ENCODE assay signal across 10 cellular contexts in genomic region chr10:20100157-20100556, GRCh38.
DNase-seq lines count a peak whose midpoint lies in the region; ATAC-seq, FAIRE-seq and TF ChIP-seq lines count a peak whose summit lies in the region.
"Had no signal": no experiment of that assay in that cellular context is flagged by ENCODE, and none has a peak within 500 bp of the region (broad histone marks: within the 10 kb centered on the region; RNA-seq: fewer than 3 reads in every experiment).

No MANE protein-coding gene starts in this region.

- no peak for DNase-seq in CD14-positive monocyte (ENCODE audit: low spot score)
- DNase-seq in GM12878 (ENCODE audit: low read depth, low spot score): no peak
- DNase-seq in heart left ventricle: no peak
- DNase-seq in naive thymus-derived CD4-positive, alpha-beta T cell: no peak
- no peak for DNase-seq in GM12891 (ENCODE audit: insufficient read length, low spot score)
- no peak for DNase-seq in stimulated activated naive CD8-positive, alpha-beta T cell treated with anti-CD3 and anti-CD28 coated beads, Interleukin-15, amount 100 ng/mL, for 72 hours
- DNase-seq: GF-D8 had no signal

- TF ChIP-seq EP300 in GM12878 (IDR thresholded peaks at IDR 0.05; ENCODE audit: borderline replicate concordance in 1 of 2, control insufficient read depth in 1 of 2, low read depth in 2 of 2, low read length in 2 of 2): no peak

- H3K4me3 Mint-ChIP-seq in CD14-positive monocyte: no peak overlapping the region
- no peak overlapping the region for H3K4me3 Mint-ChIP-seq in naive thymus-derived CD4-positive, alpha-beta T cell
- no peak overlapping the region for H3K4me3 Mint-ChIP-seq in stimulated activated naive CD8-positive, alpha-beta T cell treated with anti-CD3 and anti-CD28 coated beads, Interleukin-15, amount 100 ng/mL, for 72 hours

- H3K27me3 Mint-ChIP-seq in CD14-positive monocyte (ENCODE audit: low read depth in 3 of 3): peaks cover 0 to 3% (median 0%) of the 10 kb centered on the region in 3 donors
- H3K27me3 Mint-ChIP-seq in naive thymus-derived CD4-positive, alpha-beta T cell: no peaks in the 10 kb centered on the region
- H3K27me3 Mint-ChIP-seq in stimulated activated naive CD8-positive, alpha-beta T cell treated with anti-CD3 and anti-CD28 coated beads, Interleukin-15, amount 100 ng/mL, for 72 hours: no peaks in the 10 kb centered on the region

- H3K9me3 ChIP-seq in GM12878 (replicated peaks; ENCODE audit: control insufficient read depth, insufficient read depth, low read length) (no peaks in the 10 kb centered on the region; the same call in 2 of the 3 replicates), heart left ventricle (no peaks in the 10 kb centered on the region)
- no peaks in the 10 kb centered on the region for H3K9me3 ChIP-seq in naive thymus-derived CD4-positive, alpha-beta T cell (ENCODE audit: control insufficient read depth in 2 of 3, low read length in 3 of 3)

- TF ChIP-seq RAD21 in GM12878 (IDR thresholded peaks at IDR 0.05; ENCODE audit: insufficient read depth, low read depth, low read length): no peak

- H3K79me2 ChIP-seq in GM12878 (ENCODE audit: control insufficient read depth, insufficient read depth, low read length): no peaks in the 10 kb centered on the region

- FAIRE-seq in GM12878 (lab: Jason Lieb, UNC) (no peak), GM12891 (lab: Jason Lieb, UNC) (no peak)

- 0% methylated on average over 2 of the region's 2 CpGs for WGBS in GM12878 (ENCODE audit: insufficient coverage, insufficient replicate concordance, low lambda C conversion rate, missing lambda C conversion rate)
- 14 to 31% (median 21%) methylated on average over 2 of the region's 2 CpGs for WGBS in heart left ventricle, 4 donors

- H3K27me3 ChIP-seq in GM12878 (replicated peaks in 1 of 2; ENCODE audit: control insufficient read depth in 2 of 2, insufficient read depth in 2 of 2, low read length in 1 of 2) (no peaks in the 10 kb centered on the region), heart left ventricle (no peaks in the 10 kb centered on the region)
- no peaks in the 10 kb centered on the region for H3K27me3 ChIP-seq in naive thymus-derived CD4-positive, alpha-beta T cell (ENCODE audit: control insufficient read depth in 2 of 2, insufficient read depth in 2 of 2, low read length in 2 of 2)

- H3K4me1 Mint-ChIP-seq in CD14-positive monocyte: peaks cover 8% of the 10 kb centered on the region
- H3K4me1 Mint-ChIP-seq in naive thymus-derived CD4-positive, alpha-beta T cell: no peaks in the 10 kb centered on the region
- no peaks in the 10 kb centered on the region for H3K4me1 Mint-ChIP-seq in stimulated activated naive CD8-positive, alpha-beta T cell treated with anti-CD3 and anti-CD28 coated beads, Interleukin-15, amount 100 ng/mL, for 72 hours

- no peak overlapping the region for H3K4me2 ChIP-seq in GM12878 (ENCODE audit: control insufficient read depth, insufficient read depth)

- H3K4me1 ChIP-seq in GM12878 (ENCODE audit: control insufficient read depth, insufficient read depth, low read length): no peaks in the 10 kb centered on the region
- peaks cover 0 to 34% (median 13%) of the 10 kb centered on the region in 12 donors for H3K4me1 ChIP-seq in heart left ventricle
- no peaks in the 10 kb centered on the region for H3K4me1 ChIP-seq in naive thymus-derived CD4-positive, alpha-beta T cell (ENCODE audit: control insufficient read depth in 2 of 2, insufficient read depth in 2 of 2, low read length in 2 of 2)

- no peak overlapping the region for H2AFZ ChIP-seq in GM12878 (ENCODE audit: control insufficient read depth, low read depth, low read length)

- SMC1A ChIA-PET in GM12878 (lab: Charles Lee; ENCODE audit: uncharacterized antibody, unreplicated experiment): no interaction called here

- H3K36me3 Mint-ChIP-seq in CD14-positive monocyte: peaks cover 13 to 25% of the 10 kb centered on the region in 2 donors
- H3K36me3 Mint-ChIP-seq in naive thymus-derived CD4-positive, alpha-beta T cell: no peaks in the 10 kb centered on the region

- peak overlapping the region; percentile 6 to 89 (median 69) for H3K27ac Mint-ChIP-seq in CD14-positive monocyte
- no peak overlapping the region for H3K27ac Mint-ChIP-seq in naive thymus-derived CD4-positive, alpha-beta T cell
- H3K27ac Mint-ChIP-seq in stimulated activated naive CD8-positive, alpha-beta T cell treated with anti-CD3 and anti-CD28 coated beads, Interleukin-15, amount 100 ng/mL, for 72 hours: no peak overlapping the region

- H4K20me1 ChIP-seq in GM12878 (ENCODE audit: control insufficient read depth, insufficient read depth): no peaks in the 10 kb centered on the region

- ATAC-seq in GM12878 (no peak), heart left ventricle (peak; percentile 52 to 90 (median 61)), HG02970 (IDR thresholded peaks at IDR 0.05; ENCODE audit: low FRiP score, unreplicated experiment) (no peak), HG03159 (IDR thresholded peaks at IDR 0.05; ENCODE audit: unreplicated experiment) (no peak)
- peak; percentile 31 for ATAC-seq in naive thymus-derived CD4-positive, alpha-beta T cell
- ATAC-seq in stimulated activated naive CD8-positive, alpha-beta T cell treated with anti-CD3 and anti-CD28 coated beads, Interleukin-15, amount 100 ng/mL, for 72 hours: no peak

- CTCF ChIA-PET in GM12878 (lab: Yijun Ruan, JAX): no interaction called here
- CTCF ChIA-PET in naive thymus-derived CD4-positive, alpha-beta T cell (lab: Charles Lee): no interaction called here

- POLR2A ChIA-PET in GM12878 (lab: Charles Lee): no interaction called here
- POLR2A ChIA-PET in naive thymus-derived CD4-positive, alpha-beta T cell (lab: Charles Lee): no interaction called here

- BruUV-seq in GM12878 (replicated peaks; lab: Mats Ljungman, UMichigan): no TSS peak

- H3K27ac ChIP-seq in GM12878 (ENCODE audit: control insufficient read depth, insufficient read depth): no peak overlapping the region
- peak overlapping the region in 11 of 12 donors; percentile 6 to 78 (median 59) for H3K27ac ChIP-seq in heart left ventricle
- H3K27ac ChIP-seq in naive thymus-derived CD4-positive, alpha-beta T cell (ENCODE audit: low read depth, low read length): no peak overlapping the region

- H3K36me3 ChIP-seq in GM12878 (ENCODE audit: control insufficient read depth in 2 of 2, insufficient read depth in 2 of 2, low read length in 1 of 2): no peaks in the 10 kb centered on the region
- no peaks in the 10 kb centered on the region for H3K36me3 ChIP-seq in heart left ventricle
- no peaks in the 10 kb centered on the region for H3K36me3 ChIP-seq in naive thymus-derived CD4-positive, alpha-beta T cell (ENCODE audit: control insufficient read depth in 2 of 3, insufficient read depth in 3 of 3, low read length in 3 of 3)

- intact Hi-C loops in CD14-positive monocyte (cut with micrococcal nuclease) (no loop called here), GM12878 (cut with micrococcal nuclease; ENCODE audit: unreplicated experiment) (no loop called here), heart left ventricle (cut with DNase I) (no loop called here)
- intact Hi-C loops in naive thymus-derived CD4-positive, alpha-beta T cell (cut with micrococcal nuclease): no loop called here

- peaks cover 0 to 5% (median 2%) of the 10 kb centered on the region in 7 donors for H3K9me3 Mint-ChIP-seq in CD14-positive monocyte
- H3K9me3 Mint-ChIP-seq in naive thymus-derived CD4-positive, alpha-beta T cell: peaks cover 0 to 7% (median 2%) of the 10 kb centered on the region in 11 donors
- peaks cover 8 to 11% of the 10 kb centered on the region in 2 donors for H3K9me3 Mint-ChIP-seq in stimulated activated naive CD8-positive, alpha-beta T cell treated with anti-CD3 and anti-CD28 coated beads, Interleukin-15, amount 100 ng/mL, for 72 hours

- no peak overlapping the region for H3K4me3 ChIP-seq in GM12878
- peak overlapping the region in 5 of 12 donors; percentile 16 to 28 (median 18) for H3K4me3 ChIP-seq in heart left ventricle
- H3K4me3 ChIP-seq in naive thymus-derived CD4-positive, alpha-beta T cell (ENCODE audit: low read length): no peak overlapping the region
- H3K4me3 ChIP-seq: skin epidermis had no signal

- RAD21 ChIA-PET in GM12878 (lab: Charles Lee; ENCODE audit: unreplicated experiment): no interaction called here

- TF ChIP-seq CTCF in CD14-positive monocyte (IDR thresholded peaks at IDR 0.05) (no peak), GM12878 (IDR thresholded peaks at IDR 0.05 in 2 of 3, conservative IDR thresholded peaks at IDR 0.05 in 1 of 3; ENCODE audit: control insufficient read depth in 2 of 3, extremely low read depth in 1 of 3, insufficient read depth in 1 of 3, low read depth in 3 of 3, low read length in 3 of 3) (no peak), heart left ventricle (IDR thresholded peaks at IDR 0.05) (no peak)

- in situ Hi-C loops in GM12878 (cut with MboI): no loop called here

- H3K9ac ChIP-seq in GM12878 (ENCODE audit: control insufficient read depth, insufficient read depth, low read length): no peak overlapping the region

- TF ChIP-seq POLR2A in GM12878 (IDR thresholded peaks at IDR 0.05; ENCODE audit: low read depth, low read length) (no peak), heart left ventricle (IDR thresholded peaks at IDR 0.05) (no peak), GM12891 (IDR thresholded peaks at IDR 0.05; ENCODE audit: low read depth, low read length) (no peak)

TF ChIP-seq in GM12878, 131 proteins besides CTCF, POLR2A, EP300 and RAD21:
- TF ChIP-seq CBX3 (IDR thresholded peaks at IDR 0.05; ENCODE audit: borderline replicate concordance, low read depth) (no peak), BMI1 (IDR thresholded peaks at IDR 0.05; ENCODE audit: borderline replicate concordance) (peak; percentile 54; the same call in 1 of the 2 replicates), ZNF622 (IDR thresholded peaks at IDR 0.05) (no peak)

TF ChIP-seq in GM12891, 5 proteins besides CTCF, POLR2A, EP300 and RAD21:
- no peak for TF ChIP-seq SPI1 (IDR thresholded peaks at IDR 0.05; ENCODE audit: low read depth, low read length)
- no peak for TF ChIP-seq TAF1 (IDR thresholded peaks at IDR 0.05; ENCODE audit: low read depth, low read length)
- no peak for TF ChIP-seq PAX5 (IDR thresholded peaks at IDR 0.05; ENCODE audit: insufficient read depth, low read length, severe bottlenecking)
- TF ChIP-seq POLR2AphosphoS5 (IDR thresholded peaks at IDR 0.05; ENCODE audit: low read depth, low read length): no peak
- no peak for TF ChIP-seq POU2F2 (IDR thresholded peaks at IDR 0.05; ENCODE audit: low read depth, low read length)

Comparison
In these comparisons a context has a peak if more than half of its experiments do, and no peak if none do; other contexts are left out.
1. H3K27ac Mint-ChIP-seq: peak in CD14-positive monocyte (7 of 7); none in naive thymus-derived CD4-positive, alpha-beta T cell (0 of 9) and stimulated activated naive CD8-positive, alpha-beta T cell treated with anti-CD3 and anti-CD28 coated beads, Interleukin-15, amount 100 ng/mL, for 72 hours (0 of 2).
2. ATAC-seq: peak in heart left ventricle (4 of 4) and naive thymus-derived CD4-positive, alpha-beta T cell (single experiment); none in GM12878 (single experiment), stimulated activated naive CD8-positive, alpha-beta T cell treated with anti-CD3 and anti-CD28 coated beads, Interleukin-15, amount 100 ng/mL, for 72 hours (single experiment), HG02970 (single experiment) and HG03159 (single experiment).
3. H3K27ac ChIP-seq: peak in heart left ventricle (11 of 12); none in GM12878 (single experiment) and naive thymus-derived CD4-positive, alpha-beta T cell (single experiment).